1 cellular context compared by ENCODE assay signal in genomic region chr6:111631018-111631417, GRCh38.
TF ChIP-seq lines count a peak whose summit lies in the region.

No MANE protein-coding gene starts in this region.

TF ChIP-seq in GM23338, 12 proteins besides CTCF, POLR2A, EP300 and RAD21 (continued from another document):
- TF ChIP-seq REST (IDR thresholded peaks at IDR 0.05; ENCODE audit: unreplicated experiment) (no peak), ZNF331 (CRISPR knock-in tag; IDR thresholded peaks at IDR 0.05; ENCODE audit: low read depth) (no peak), EZH2phosphoT487 (IDR thresholded peaks at IDR 0.05; ENCODE audit: unreplicated experiment) (no peak), NANOG (IDR thresholded peaks at IDR 0.05; ENCODE audit: borderline replicate concordance) (no peak), ZNF114 (CRISPR knock-in tag; IDR thresholded peaks at IDR 0.05) (no peak), JUNB (IDR thresholded peaks at IDR 0.05; ENCODE audit: unreplicated experiment) (no peak), STAT1 (IDR thresholded peaks at IDR 0.05; ENCODE audit: unreplicated experiment) (no peak), EZH2 (IDR thresholded peaks at IDR 0.05; ENCODE audit: low read depth, unreplicated experiment) (no peak)
TF ChIP-seq in GM23338: peak in this region for 0.
